Comparison of ENCODE assay signal across 8 cellular contexts in genomic region chr17:58657962-58658803, GRCh38. TPM values are rescaled to one million over a fixed set of nuclear protein-coding genes. Genes with fewer than 3 reads are reported as not detected.
A peak's percentile ranks its signal among the peaks of the same experiment; 100 is the strongest.
DNase-seq lines count a peak whose midpoint lies in the region; TF ChIP-seq lines count a peak whose summit lies in the region.
"Not testable (repeated sequence)": the region's sequence is repeated elsewhere in the genome, so short reads cannot be mapped to it uniquely, and the experiment has no call there.

No MANE protein-coding gene starts in this region.

- not testable (repeated sequence) for H3K79me2 ChIP-seq in KMS-11 (ENCODE audit: insufficient read depth, low read depth); SK-N-SH (ENCODE audit: insufficient read depth)

- H3K9me3 ChIP-seq in SK-N-SH; effector memory CD4-positive, alpha-beta T cell (ENCODE audit: control insufficient read depth, low read length); ovary; thyroid gland: not testable (repeated sequence)

- peak overlapping the region; percentile 96 for H3K27ac ChIP-seq in KMS-11
- H3K27ac ChIP-seq in SK-N-SH (ENCODE audit: low read depth in 2 of 2, low read length in 1 of 2), result peak overlapping the region; percentile 76 to 97; a peak in 3 of 4 replicates
- H3K27ac ChIP-seq in effector memory CD4-positive, alpha-beta T cell (ENCODE audit: insufficient read depth, low read length, poor library complexity, severe bottlenecking), result peak overlapping the region; percentile 94
- peak overlapping the region in 1 of 2 donors; percentile 34 for H3K27ac ChIP-seq in ovary
- H3K27ac ChIP-seq in thyroid gland, result peak overlapping the region in 2 of 3 donors; percentile 61 to 69

- not testable (repeated sequence) for H4K20me1 ChIP-seq in KMS-11 (ENCODE audit: insufficient read depth); SK-N-SH (ENCODE audit: insufficient read depth)

- not testable (repeated sequence) for H3K27me3 ChIP-seq in KMS-11 (ENCODE audit: insufficient read depth, low read depth); SK-N-SH (ENCODE audit: insufficient read depth); effector memory CD4-positive, alpha-beta T cell (replicated peaks; ENCODE audit: control insufficient read depth, insufficient read depth, low read length, poor library complexity, severe bottlenecking); ovary; thyroid gland

- intact Hi-C loops in activated naive CD4-positive, alpha-beta T cell treated with anti-CD3 and anti-CD28 coated beads for 36 hours (cut with micrococcal nuclease), result loop anchor here (2.0 kb wide), 4 partner anchors 45 to 651 kb away; partner anchors contain the start of genes PRR11, SKA2, SRSF1 and TRIM37
- intact Hi-C loops in ovary (cut with DNase I); thyroid gland (cut with DNase I): not testable (repeated sequence)

- TF ChIP-seq RAD21 in SK-N-SH (IDR thresholded peaks at IDR 0.05; ENCODE audit: low read length), result not testable (repeated sequence)

- H3K9ac ChIP-seq in KMS-11, result peak overlapping the region; percentile 96; the same call in 1 of the 2 replicates
- H3K9ac ChIP-seq in SK-N-SH, result not testable (repeated sequence)

- CTCF ChIA-PET in SK-N-SH (lab: Yijun Ruan, JAX), result interaction anchor here (0.9 to 2.8 kb wide), 4 partner anchors 18 to 139 kb away, joined by 3 to 9 read pairs (median 4); no protein-coding TSS in a partner anchor
- CTCF ChIA-PET in activated naive CD4-positive, alpha-beta T cell treated with anti-CD3 and anti-CD28 coated beads for 36 hours (lab: Charles Lee), result interaction anchor here (0.7 kb wide), 1 partner anchor 139 kb away, joined by 3 read pairs; no protein-coding TSS in a partner anchor

- not testable (repeated sequence) for H3K9me3 Mint-ChIP-seq in activated naive CD4-positive, alpha-beta T cell treated with anti-CD3 and anti-CD28 coated beads for 36 hours

- H2AFZ ChIP-seq in KMS-11 (ENCODE audit: low read depth), result peak overlapping the region; percentile 33; the same call in 1 of the 2 replicates
- not testable (repeated sequence) for H2AFZ ChIP-seq in SK-N-SH (ENCODE audit: low read depth)

- H3K9me2 ChIP-seq in SK-N-SH, result not testable (repeated sequence)

- H3K36me3 Mint-ChIP-seq in activated naive CD4-positive, alpha-beta T cell treated with anti-CD3 and anti-CD28 coated beads for 36 hours (ENCODE audit: low read depth), result not testable (repeated sequence)

- TF ChIP-seq EP300 in SK-N-SH (IDR thresholded peaks at IDR 0.05; ENCODE audit: borderline replicate concordance in 1 of 2, low read depth in 1 of 2, low read length in 1 of 2); ovary (IDR thresholded peaks at IDR 0.05): not testable (repeated sequence)

- H3K27me3 Mint-ChIP-seq in activated naive CD4-positive, alpha-beta T cell treated with anti-CD3 and anti-CD28 coated beads for 36 hours (ENCODE audit: low read depth), result not testable (repeated sequence)

- TF ChIP-seq CTCF in KMS-11 (conservative IDR thresholded peaks at IDR 0.05; ENCODE audit: low read depth, low read length); SK-N-SH (IDR thresholded peaks at IDR 0.05); ovary (IDR thresholded peaks at IDR 0.05); thyroid gland (IDR thresholded peaks at IDR 0.05): not testable (repeated sequence)

- peak overlapping the region; percentile 98 for H3K27ac Mint-ChIP-seq in activated naive CD4-positive, alpha-beta T cell treated with anti-CD3 and anti-CD28 coated beads for 36 hours

- peak; percentile 28 for DNase-seq in EH (ENCODE audit: low read depth)
- DNase-seq in SK-N-SH, result peak; percentile 32
- DNase-seq in activated naive CD4-positive, alpha-beta T cell treated with anti-CD3 and anti-CD28 coated beads for 36 hours, result peak; percentile 49
- DNase-seq in effector memory CD4-positive, alpha-beta T cell, result peak in 2 of 3 donors; percentile 4 to 9
- peak; percentile 40 for DNase-seq in kidney tubule cell (ENCODE audit: low spot score)
- DNase-seq in ovary, thyroid gland: not testable (repeated sequence)

- not testable (repeated sequence) for H3K4me3 ChIP-seq in KMS-11 (IDR thresholded peaks at IDR 0.05; ENCODE audit: insufficient read depth, low read depth, low read length); effector memory CD4-positive, alpha-beta T cell (ENCODE audit: insufficient read depth, low read depth, low read length, poor library complexity, severe bottlenecking); thyroid gland (replicated peaks in 1 of 3)
- H3K4me3 ChIP-seq in SK-N-SH (ENCODE audit: low read depth in 2 of 2, low read length in 1 of 2) (peak overlapping the region in 1 of 2 experiments; percentile 59; a peak in 1 of 4 replicates), ovary (peak overlapping the region; percentile 33)

- not testable (repeated sequence) for TF ChIP-seq POLR2A in ovary (IDR thresholded peaks at IDR 0.05); thyroid gland (IDR thresholded peaks at IDR 0.05)

- 74% methylated on average over 10 of the region's 10 CpGs for WGBS in SK-N-SH (ENCODE audit: low lambda C conversion rate)
- 56 to 65% (median 57%) methylated on average over 10 of the region's 10 CpGs for WGBS in ovary, 3 donors
- WGBS in thyroid gland, 2 donors, result 67 to 68% methylated on average over 10 of the region's 10 CpGs

- H3K4me2 ChIP-seq in KMS-11 (peak overlapping the region; percentile 62), SK-N-SH (peak overlapping the region; percentile 80)

- H3F3A ChIP-seq in SK-N-SH (replicated peaks; ENCODE audit: insufficient read depth), result peaks cover 18% of the 10 kb centered on the region

- peak overlapping the region; percentile 69 for H3K4me3 Mint-ChIP-seq in activated naive CD4-positive, alpha-beta T cell treated with anti-CD3 and anti-CD28 coated beads for 36 hours

- H3K4me1 ChIP-seq in KMS-11 (ENCODE audit: low read depth, poor library complexity, severe bottlenecking), result peaks cover 27% of the 10 kb centered on the region
- H3K4me1 ChIP-seq in SK-N-SH (ENCODE audit: control insufficient read depth in 1 of 2, insufficient read depth in 2 of 2, low read depth in 1 of 2, low read length in 1 of 2); effector memory CD4-positive, alpha-beta T cell (ENCODE audit: control insufficient read depth, insufficient read depth, low read length, poor library complexity, severe bottlenecking); ovary (ENCODE audit: insufficient read depth); thyroid gland: not testable (repeated sequence)

- not testable (repeated sequence) for H3K36me3 ChIP-seq in KMS-11 (ENCODE audit: insufficient read depth); SK-N-SH (replicated peaks in 1 of 2; ENCODE audit: control insufficient read depth in 1 of 2, insufficient read depth in 2 of 2, low read length in 1 of 2); effector memory CD4-positive, alpha-beta T cell (ENCODE audit: control insufficient read depth, insufficient read depth, low read length); ovary; thyroid gland

- POLR2A ChIA-PET in SK-N-SH (lab: Yijun Ruan, JAX), result interaction anchor here (0.5 to 6.8 kb wide), 10 partner anchors 15 to 346 kb away, joined by 3 to 64 read pairs (median 3); no protein-coding TSS in a partner anchor

- H3K4me1 Mint-ChIP-seq in activated naive CD4-positive, alpha-beta T cell treated with anti-CD3 and anti-CD28 coated beads for 36 hours (ENCODE audit: low read depth), result peaks cover 16% of the 10 kb centered on the region

RNA-seq across cellular contexts. Expression of gene TEX14, which starts 33.7 kb away (rescaled TPM):
- 0.02 TPM in 1 of 2 replicates, not detected in the other for polyA plus RNA-seq in SK-N-SH (2012; rRNA removed)
- polyA plus RNA-seq in SK-N-SH (2012; cell fraction: cytosol; rRNA removed), result 0.03 and 0.06 TPM in 2 replicates
- 0.06 and 0.14 TPM in 2 replicates for polyA plus RNA-seq in SK-N-SH (2012; cell fraction: nucleus; rRNA removed)
- total RNA-seq in activated naive CD4-positive, alpha-beta T cell treated with anti-CD3 and anti-CD28 coated beads for 36 hours, result under 1 TPM; 0.20 to 0.24 TPM
- 1 to 10 TPM in 1 of 7 donors, under 1 TPM in 6; 0.11 to 1.0 (median 0.24) TPM for total RNA-seq in ovary
- under 1 TPM; 0.34 to 0.48 TPM for polyA plus RNA-seq in ovary
- total RNA-seq in thyroid gland, result 1 to 10 TPM in 1 of 4 donors, under 1 TPM in 3; 0.11 to 2.3 (median 0.27) TPM

RNA-seq across cellular contexts. Expression of gene RAD51C, which starts 34.2 kb away (rescaled TPM):
- polyA plus RNA-seq in SK-N-SH (2012; rRNA removed), result 36.1 and 38.7 TPM in 2 replicates
- polyA plus RNA-seq in SK-N-SH (2012; cell fraction: cytosol; rRNA removed), result 48.2 and 63.7 TPM in 2 replicates
- 14.8 and 20.6 TPM in 2 replicates for polyA plus RNA-seq in SK-N-SH (2012; cell fraction: nucleus; rRNA removed)
- 10 to 100 TPM; 57.7 to 64.6 TPM for total RNA-seq in activated naive CD4-positive, alpha-beta T cell treated with anti-CD3 and anti-CD28 coated beads for 36 hours
- 10 to 100 TPM; 14.2 to 22.2 (median 19.3) TPM for total RNA-seq in ovary
- 10 to 100 TPM; 20.1 to 32.1 TPM for polyA plus RNA-seq in ovary
- total RNA-seq in thyroid gland, result 10 to 100 TPM in 3 of 4 donors, 1 to 10 TPM in 1; 8.8 to 20.4 (median 12.4) TPM
